1 cellular context compared by ENCODE assay signal in the genomic region with DNA sequence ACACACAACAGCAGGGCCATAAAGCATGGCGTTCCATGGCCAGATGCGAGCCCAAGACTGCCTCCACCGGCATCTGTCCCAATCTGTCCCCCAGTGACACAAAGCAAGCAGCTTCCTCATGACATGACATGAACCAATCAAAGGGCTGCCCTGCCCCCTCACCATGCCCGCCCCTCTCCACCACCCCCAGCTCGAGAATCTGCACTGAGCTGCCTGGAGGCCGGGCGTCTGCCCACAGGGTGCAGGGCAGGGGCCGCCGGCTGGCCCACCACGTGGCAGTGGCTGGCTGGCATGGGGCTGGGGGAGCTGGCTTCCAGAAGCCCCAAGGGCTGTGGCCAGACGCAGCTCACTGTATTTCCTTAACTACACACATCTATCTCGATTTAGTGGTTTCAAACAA.
A peak's percentile ranks its signal among the peaks of the same experiment; 100 is the strongest.
TF ChIP-seq lines count a peak whose summit lies in the region.

No MANE protein-coding gene starts in this region.

TF ChIP-seq in H1, 55 proteins besides CTCF, POLR2A, EP300 and RAD21:
- TF ChIP-seq, protein P1, sequence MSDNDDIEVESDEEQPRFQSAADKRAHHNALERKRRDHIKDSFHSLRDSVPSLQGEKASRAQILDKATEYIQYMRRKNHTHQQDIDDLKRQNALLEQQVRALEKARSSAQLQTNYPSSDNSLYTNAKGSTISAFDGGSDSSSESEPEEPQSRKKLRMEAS (IDR thresholded peaks at IDR 0.05): peak; percentile 69; the same call in 1 of the 2 replicates
- TF ChIP-seq ZNF274 (IDR thresholded peaks at IDR 0.05; ENCODE audit: borderline replicate concordance, extremely low read depth, low read length): no peak
TF ChIP-seq in H1: peak in this region for 1.
